ENCODE assay signal across 20 cellular contexts in genomic region chr1:248815407-248816034, GRCh38. TPM values are rescaled to one million over a fixed set of nuclear protein-coding genes. Genes with fewer than 3 reads are reported as not detected.
DNase-seq lines count a peak whose midpoint lies in the region; ATAC-seq and TF ChIP-seq lines count a peak whose summit lies in the region.
"Had no signal": no experiment of that assay in that cellular context is flagged by ENCODE, and none has a peak within 500 bp of the region (broad histone marks: within the 10 kb centered on the region; RNA-seq: fewer than 3 reads in every experiment).

No MANE protein-coding gene starts in this region.

- peaks cover 0 to 42% (median 16%) of the 10 kb centered on the region in 4 donors for H3K36me3 ChIP-seq in transverse colon

- TF ChIP-seq POLR2A in transverse colon (IDR thresholded peaks at IDR 0.05), result no peak

- TF ChIP-seq CTCF in GM20000 (IDR thresholded peaks at IDR 0.05; ENCODE audit: extremely low read depth, missing control alignments) (no peak), WTC11 (IDR thresholded peaks at IDR 0.05) (no peak), nephron progenitor cell (IDR thresholded peaks at IDR 0.05) (no peak), transverse colon (IDR thresholded peaks at IDR 0.05) (no peak)

- H3K4me3 ChIP-seq in transverse colon, result no peak overlapping the region
- H3K4me3 ChIP-seq: upper lobe of right lung had no signal

- no peaks in the 10 kb centered on the region for H3K9me3 Mint-ChIP-seq in activated naive CD4-positive, alpha-beta T cell treated with anti-CD3 and anti-CD28 coated beads, Interleukin-2, amount 50 U/mL, for 24 hours
- H3K9me3 Mint-ChIP-seq in WTC11 (no peaks in the 10 kb centered on the region), nephron progenitor cell (no peaks in the 10 kb centered on the region)
- H3K9me3 Mint-ChIP-seq: activated B cell treated with CpG ODN at 0.5 μM for 24 hours, mesothelial cell of epicardium had no signal

- no peak for TF ChIP-seq EP300 in transverse colon (IDR thresholded peaks at IDR 0.05; ENCODE audit: low read depth)

- POLR2A ChIA-PET in WTC11 (lab: Charles Lee), result no interaction called here

- WGBS in transverse colon (ENCODE audit: low coverage in 1 of 2), 2 donors, result 90 to 93% methylated on average over 10 of the region's 10 CpGs

- ATAC-seq in WTC11, result peak; percentile 9; the same call in 1 of the 2 replicates
- no peak for ATAC-seq in HG03460 (IDR thresholded peaks at IDR 0.05; ENCODE audit: unreplicated experiment)
- ATAC-seq: upper lobe of right lung had no signal

- H3K4me1 ChIP-seq in transverse colon, result peaks cover 0 to 4% (median 0%) of the 10 kb centered on the region in 4 donors

- no peaks in the 10 kb centered on the region for H3K27me3 ChIP-seq in transverse colon
- H3K27me3 ChIP-seq: brain microvascular endothelial cell, upper lobe of right lung had no signal

- CTCF ChIA-PET in WTC11 (lab: Charles Lee), result no interaction called here

- no peak overlapping the region for H3K27ac ChIP-seq in transverse colon
- H3K27ac ChIP-seq: brain microvascular endothelial cell, KMS-11, upper lobe of right lung had no signal

- no peak for DNase-seq in activated naive CD4-positive, alpha-beta T cell treated with Interleukin-2 at 50 U/mL for 16 hours
- DNase-seq in GM20000 (ENCODE audit: low spot score) (peak; percentile 4), WTC11 (ENCODE audit: low spot score) (no peak), nephron progenitor cell (no peak), transverse colon (no peak), NCI-H2081 (lab: John Stamatoyannopoulos, UW) (no peak)
- DNase-seq: activated B cell treated with CpG ODN at 0.5 μM for 24 hours, brain microvascular endothelial cell, COR-L47, MV-4-11, NCI-H1694, NCI-H748 treated with DMSO at 0.1 percent for 48 hours, OCI-M1, SHP77 treated with DMSO at 0.1 percent for 48 hours, upper lobe of right lung had no signal

- H3K36me3 Mint-ChIP-seq in activated naive CD4-positive, alpha-beta T cell treated with anti-CD3 and anti-CD28 coated beads, Interleukin-2, amount 50 U/mL, for 24 hours, result peaks cover 20% of the 10 kb centered on the region
- peaks cover 48% of the 10 kb centered on the region for H3K36me3 Mint-ChIP-seq in WTC11
- peaks cover 42% of the 10 kb centered on the region for H3K36me3 Mint-ChIP-seq in nephron progenitor cell (ENCODE audit: low read depth)

- intact Hi-C loops in transverse colon (cut with DNase I; ENCODE audit: low total_unique reads), result no loop called here

- H3K9me3 ChIP-seq in transverse colon, result no peaks in the 10 kb centered on the region
- H3K9me3 ChIP-seq: upper lobe of right lung had no signal

- in situ Hi-C loops in transverse colon (cut with MboI; ENCODE audit: low pct_ligation_motif_present in 1 of 4, low pct_unique_long_range_greater_than_20kb in 1 of 4, low sequenced_read_pairs in 3 of 4), result no loop called here

- peaks cover 58% of the 10 kb centered on the region for H3K4me1 Mint-ChIP-seq in activated naive CD4-positive, alpha-beta T cell treated with anti-CD3 and anti-CD28 coated beads, Interleukin-2, amount 50 U/mL, for 24 hours
- H3K4me1 Mint-ChIP-seq in WTC11 (peaks cover 32% of the 10 kb centered on the region), nephron progenitor cell (no peaks in the 10 kb centered on the region)
- H3K4me1 Mint-ChIP-seq: mesothelial cell of epicardium had no signal

- H3K27ac Mint-ChIP-seq in activated naive CD4-positive, alpha-beta T cell treated with anti-CD3 and anti-CD28 coated beads, Interleukin-2, amount 50 U/mL, for 24 hours, result peak overlapping the region; percentile 97
- peak overlapping the region; percentile 37; the same call in 1 of the 2 replicates for H3K27ac Mint-ChIP-seq in WTC11
- peak overlapping the region; percentile 70 for H3K27ac Mint-ChIP-seq in nephron progenitor cell
- H3K27ac Mint-ChIP-seq: activated B cell treated with CpG ODN at 0.5 μM for 24 hours, mesothelial cell of epicardium had no signal

- H3K4me3 Mint-ChIP-seq in activated naive CD4-positive, alpha-beta T cell treated with anti-CD3 and anti-CD28 coated beads, Interleukin-2, amount 50 U/mL, for 24 hours, result peak overlapping the region; percentile 52
- no peak overlapping the region for H3K4me3 Mint-ChIP-seq in WTC11
- no peak overlapping the region for H3K4me3 Mint-ChIP-seq in nephron progenitor cell
- H3K4me3 Mint-ChIP-seq: activated B cell treated with CpG ODN at 0.5 μM for 24 hours, mesothelial cell of epicardium had no signal

- no peaks in the 10 kb centered on the region for H3K27me3 Mint-ChIP-seq in activated naive CD4-positive, alpha-beta T cell treated with anti-CD3 and anti-CD28 coated beads, Interleukin-2, amount 50 U/mL, for 24 hours
- H3K27me3 Mint-ChIP-seq in WTC11 (ENCODE audit: low read depth), result no peaks in the 10 kb centered on the region
- H3K27me3 Mint-ChIP-seq in nephron progenitor cell (ENCODE audit: low read depth, poor library complexity), result no peaks in the 10 kb centered on the region
- H3K27me3 Mint-ChIP-seq: activated B cell treated with CpG ODN at 0.5 μM for 24 hours had no signal

TF ChIP-seq in WTC11, 78 proteins besides CTCF, POLR2A, EP300 and RAD21 (continues in another document):
- TF ChIP-seq IRF2 (CRISPR knock-in tag; IDR thresholded peaks at IDR 0.05; ENCODE audit: borderline replicate concordance, low read depth) (no peak), NR1H2 (CRISPR knock-in tag; IDR thresholded peaks at IDR 0.05) (no peak), PRDM15 (CRISPR knock-in tag; IDR thresholded peaks at IDR 0.05) (no peak), ZNF396 (CRISPR knock-in tag; IDR thresholded peaks at IDR 0.05; ENCODE audit: borderline replicate concordance) (no peak), CREB1 (CRISPR knock-in tag; IDR thresholded peaks at IDR 0.05) (no peak), FOXK1 (CRISPR knock-in tag; IDR thresholded peaks at IDR 0.05) (no peak), ERG (CRISPR knock-in tag; IDR thresholded peaks at IDR 0.05) (no peak), AR (CRISPR knock-in tag; IDR thresholded peaks at IDR 0.05) (no peak), PRRX2 (CRISPR knock-in tag; IDR thresholded peaks at IDR 0.05) (no peak)

RNA-seq across cellular contexts. Expression of gene SH3BP5L, which starts 10.2 kb away (rescaled TPM):
- total RNA-seq in WTC11 (2021) (28.3 to 32.9 TPM (median 28.3 TPM) in 3 replicates), transverse colon (10 to 100 TPM; 28.1 to 36.2 (median 31.4) TPM)

RNA-seq across cellular contexts. Expression of gene ZNF672, which starts 22.5 kb away (rescaled TPM):
- total RNA-seq in WTC11 (2021) (34.1 to 37.9 TPM (median 34.6 TPM) in 3 replicates), transverse colon (10 to 100 TPM; 34.8 to 53.1 (median 44.7) TPM)

RNA-seq across cellular contexts. Expression of gene ZNF692, which starts 43.4 kb away (rescaled TPM):
- total RNA-seq in WTC11 (2021) (50.7 to 59.1 TPM (median 56.0 TPM) in 3 replicates), transverse colon (100 to 1,000 TPM in 1 of 4 donors, 10 to 100 TPM in 3; 41.8 to 100 (median 64.6) TPM)

RNA-seq across cellular contexts. Expression of gene LYPD8, which starts 60.0 kb away (rescaled TPM):
- not detected in 3 replicates for total RNA-seq in WTC11 (2021)
- 100 to 1,000 TPM in 3 of 4 donors, 10 to 100 TPM in 1; 21.9 to 719 (median 565) TPM for total RNA-seq in transverse colon
- total RNA-seq: activated B cell treated with CpG ODN at 0.5 μM for 24 hours; mesothelial cell of epicardium; T-helper 1 cell treated with Interleukin-12 subunit alpha and Interleukin-12 subunit beta and Interleukin-4 antibody, amounts not matched to agents 30 ng/mL and 1 ng/mL, for 36 hours; upper lobe of right lung had no signal

Comparison
In these comparisons a context has a peak if more than half of its experiments do, and no peak if none do; other contexts are left out.
1. H3K27ac Mint-ChIP-seq: peak in every context shown above with its lines; median percentile 97 in activated naive CD4-positive, alpha-beta T cell treated with anti-CD3 and anti-CD28 coated beads, Interleukin-2, amount 50 U/mL, for 24 hours; 70 in nephron progenitor cell; 37 in WTC11.